In the genomic region with DNA sequence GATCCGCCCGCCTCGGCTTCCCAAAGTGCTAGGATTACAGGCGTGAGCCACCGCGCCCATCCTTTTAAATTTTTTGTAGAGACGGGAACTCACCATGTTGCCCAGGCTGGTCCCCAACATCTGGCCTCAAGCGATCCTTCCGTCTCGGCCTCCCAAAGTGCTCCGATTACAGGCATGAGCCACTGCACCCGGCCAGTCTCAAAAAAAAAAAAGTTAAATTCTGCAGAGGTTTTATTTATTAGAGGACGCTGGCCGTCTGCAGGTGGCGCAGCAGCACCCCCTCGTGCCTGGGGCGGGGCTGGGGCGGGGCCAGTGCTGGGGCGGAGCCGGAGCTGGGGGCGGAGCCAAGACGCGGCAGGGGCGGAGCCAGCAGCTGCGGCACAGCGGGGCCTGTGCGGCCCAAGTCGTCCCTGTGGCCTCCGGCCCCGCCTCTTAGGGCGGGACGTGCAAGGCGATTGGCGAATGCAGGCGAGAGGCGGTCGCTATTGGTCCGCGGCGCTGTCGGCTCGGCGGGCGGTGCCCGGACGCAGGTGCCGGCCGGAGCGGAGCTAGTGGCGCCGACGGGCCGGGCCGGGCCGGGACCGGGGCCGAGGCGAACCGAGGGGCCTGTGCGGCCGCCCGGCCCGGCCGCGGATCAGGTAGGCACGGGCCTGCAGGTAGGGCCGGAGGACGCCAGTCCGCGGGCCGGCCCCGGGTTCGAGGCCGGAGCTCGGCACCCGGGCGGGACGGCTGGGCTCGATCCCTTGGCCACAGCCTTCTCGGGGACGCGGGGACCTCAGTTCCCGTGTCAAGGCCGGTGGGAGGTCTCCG, we compare ENCODE assay signal across 8 cellular contexts.
DNase-seq lines count a peak whose midpoint lies in the region; ATAC-seq and TF ChIP-seq lines count a peak whose summit lies in the region.

A gene with protein sequence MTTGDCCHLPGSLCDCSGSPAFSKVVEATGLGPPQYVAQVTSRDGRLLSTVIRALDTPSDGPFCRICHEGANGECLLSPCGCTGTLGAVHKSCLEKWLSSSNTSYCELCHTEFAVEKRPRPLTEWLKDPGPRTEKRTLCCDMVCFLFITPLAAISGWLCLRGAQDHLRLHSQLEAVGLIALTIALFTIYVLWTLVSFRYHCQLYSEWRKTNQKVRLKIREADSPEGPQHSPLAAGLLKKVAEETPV (plus strand): TSS at position 523 of the 810 bp plus-strand sequence. CDS start 8,536 bp downstream, outside the sequence.

- H3K36me3 ChIP-seq in mucosa of rectum (ENCODE audit: control insufficient read depth in 2 of 2, insufficient read depth in 2 of 2, low read length in 2 of 2) = no peaks in the 10 kb centered on the region

- peak; percentile 82 for DNase-seq in DMS153 treated with DMSO at 0.1 percent for 48 hours (lab: John Stamatoyannopoulos, UW; ENCODE audit: unreplicated experiment)
- DNase-seq in OCI-M1 (lab: John Stamatoyannopoulos, UW) = peak; percentile 99
- DNase-seq in activated T-cell treated with anti-CD3 and anti-CD28 coated beads for 24 hours (ENCODE audit: low read depth) = peak; percentile 98
- DNase-seq in epithelial cell of prostate (ENCODE audit: low read depth, low spot score) = peak; percentile 84
- DNase-seq in stimulated activated CD8-positive, alpha-beta memory T cell treated with anti-CD3 and anti-CD28 coated beads, Interleukin-4, amount 100 ng/mL, for 4 hours (ENCODE audit: low read depth in 2 of 2, low spot score in 1 of 2) = peak; percentile 89 to 91

- H3K9ac ChIP-seq in mucosa of rectum (ENCODE audit: low read depth in 1 of 2, low read length in 2 of 2) = peak within 1 kb of the TSS; percentile 68 to 72

- peaks cover 3 to 9% of the 10 kb centered on the region in 2 donors for H3K4me1 ChIP-seq in mucosa of rectum (ENCODE audit: control insufficient read depth in 2 of 2, insufficient read depth in 2 of 2, low read length in 2 of 2)

- H3K4me3 ChIP-seq in mucosa of rectum (ENCODE audit: low read length in 2 of 2) = peak within 1 kb of the TSS; percentile 76 to 84

- H3K27ac ChIP-seq in epithelial cell of prostate (no peak within 1 kb of the TSS), mucosa of rectum (ENCODE audit: low read depth in 2 of 2, low read length in 2 of 2) (peak within 1 kb of the TSS; percentile 43 to 55)

- ATAC-seq in GM21576 (IDR thresholded peaks at IDR 0.05; ENCODE audit: unreplicated experiment) = peak; percentile 96

- TF ChIP-seq RAD21 in Ishikawa (IDR thresholded peaks at IDR 0.05; ENCODE audit: low read depth) = peak; percentile 49; the same call in 1 of the 2 replicates

- no peak for TF ChIP-seq EP300 in Ishikawa (IDR thresholded peaks at IDR 0.05; ENCODE audit: borderline replicate concordance)

- no peaks in the 10 kb centered on the region for H3K9me3 ChIP-seq in mucosa of rectum (ENCODE audit: control insufficient read depth in 2 of 2, low read length in 2 of 2)

- H3K27me3 ChIP-seq in mucosa of rectum (ENCODE audit: control insufficient read depth in 2 of 2, insufficient read depth in 2 of 2, low read length in 2 of 2) = no peaks in the 10 kb centered on the region

TF ChIP-seq in Ishikawa, 13 proteins besides CTCF, POLR2A, EP300 and RAD21:
- TF ChIP-seq FOXM1 (IDR thresholded peaks at IDR 0.05; ENCODE audit: borderline replicate concordance, low read depth) (no peak), TCF12 (IDR thresholded peaks at IDR 0.05; ENCODE audit: low read depth) (no peak)
- TF ChIP-seq, protein P1, sequence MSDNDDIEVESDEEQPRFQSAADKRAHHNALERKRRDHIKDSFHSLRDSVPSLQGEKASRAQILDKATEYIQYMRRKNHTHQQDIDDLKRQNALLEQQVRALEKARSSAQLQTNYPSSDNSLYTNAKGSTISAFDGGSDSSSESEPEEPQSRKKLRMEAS (IDR thresholded peaks at IDR 0.05) = no peak
- TF ChIP-seq, protein P2, sequence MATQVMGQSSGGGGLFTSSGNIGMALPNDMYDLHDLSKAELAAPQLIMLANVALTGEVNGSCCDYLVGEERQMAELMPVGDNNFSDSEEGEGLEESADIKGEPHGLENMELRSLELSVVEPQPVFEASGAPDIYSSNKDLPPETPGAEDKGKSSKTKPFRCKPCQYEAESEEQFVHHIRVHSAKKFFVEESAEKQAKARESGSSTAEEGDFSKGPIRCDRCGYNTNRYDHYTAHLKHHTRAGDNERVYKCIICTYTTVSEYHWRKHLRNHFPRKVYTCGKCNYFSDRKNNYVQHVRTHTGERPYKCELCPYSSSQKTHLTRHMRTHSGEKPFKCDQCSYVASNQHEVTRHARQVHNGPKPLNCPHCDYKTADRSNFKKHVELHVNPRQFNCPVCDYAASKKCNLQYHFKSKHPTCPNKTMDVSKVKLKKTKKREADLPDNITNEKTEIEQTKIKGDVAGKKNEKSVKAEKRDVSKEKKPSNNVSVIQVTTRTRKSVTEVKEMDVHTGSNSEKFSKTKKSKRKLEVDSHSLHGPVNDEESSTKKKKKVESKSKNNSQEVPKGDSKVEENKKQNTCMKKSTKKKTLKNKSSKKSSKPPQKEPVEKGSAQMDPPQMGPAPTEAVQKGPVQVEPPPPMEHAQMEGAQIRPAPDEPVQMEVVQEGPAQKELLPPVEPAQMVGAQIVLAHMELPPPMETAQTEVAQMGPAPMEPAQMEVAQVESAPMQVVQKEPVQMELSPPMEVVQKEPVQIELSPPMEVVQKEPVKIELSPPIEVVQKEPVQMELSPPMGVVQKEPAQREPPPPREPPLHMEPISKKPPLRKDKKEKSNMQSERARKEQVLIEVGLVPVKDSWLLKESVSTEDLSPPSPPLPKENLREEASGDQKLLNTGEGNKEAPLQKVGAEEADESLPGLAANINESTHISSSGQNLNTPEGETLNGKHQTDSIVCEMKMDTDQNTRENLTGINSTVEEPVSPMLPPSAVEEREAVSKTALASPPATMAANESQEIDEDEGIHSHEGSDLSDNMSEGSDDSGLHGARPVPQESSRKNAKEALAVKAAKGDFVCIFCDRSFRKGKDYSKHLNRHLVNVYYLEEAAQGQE (IDR thresholded peaks at IDR 0.05; ENCODE audit: low read depth) = no peak
